In the genomic region with DNA sequence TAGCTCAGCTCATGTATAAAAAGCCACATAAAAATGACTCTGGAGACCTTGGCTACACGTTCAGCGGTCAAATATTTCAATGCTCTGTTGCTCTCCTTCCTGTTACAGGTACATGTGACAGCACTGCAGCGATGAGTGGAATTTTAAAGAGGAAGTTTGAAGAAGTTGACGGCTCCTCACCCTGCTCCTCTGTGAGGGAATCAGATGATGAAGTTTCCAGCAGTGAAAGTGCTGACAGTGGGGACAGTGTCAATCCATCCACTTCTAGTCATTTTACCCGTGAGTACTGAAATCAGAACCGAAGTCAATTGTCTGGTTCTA, we compare ENCODE assay signal across 13 cellular contexts.
A peak's percentile ranks its signal among the peaks of the same experiment; 100 is the strongest.
DNase-seq lines count a peak whose midpoint lies in the region; ATAC-seq and FAIRE-seq lines count a peak whose summit lies in the region.
"Had no signal": no experiment of that assay in that cellular context is flagged by ENCODE, and none has a peak within 500 bp of the region (broad histone marks: within the 10 kb centered on the region; RNA-seq: fewer than 3 reads in every experiment).

No MANE protein-coding gene starts in this region.

- H3K4me3 ChIP-seq in BLaER1 treated with 17β-estradiol and CSF1 and Interleukin-3, amounts not matched to agents 10 nM and 100 nM, result no peak overlapping the region
- no peak overlapping the region for H3K4me3 ChIP-seq in Karpas-422 (ENCODE audit: low read length)
- H3K4me3 ChIP-seq: left lung had no signal

- peaks cover 3 to 19% (median 11%) of the 10 kb centered on the region in 10 experiments; a peak in 16 of 20 replicates for H3K4me1 ChIP-seq in BLaER1 treated with 17β-estradiol and CSF1 and Interleukin-3, amounts not matched to agents 10 nM and 100 nM
- H3K4me1 ChIP-seq in Karpas-422 (ENCODE audit: low read length), result peaks cover 27% of the 10 kb centered on the region
- H3K4me1 ChIP-seq: left lung had no signal

- H4K20me1 ChIP-seq in BLaER1 treated with 17β-estradiol and CSF1 and Interleukin-3, amounts not matched to agents 10 nM and 100 nM, result no peaks in the 10 kb centered on the region
- H4K20me1 ChIP-seq in Karpas-422 (ENCODE audit: insufficient read depth, low read depth, low read length), result no peaks in the 10 kb centered on the region

- H3K9me2 ChIP-seq in Karpas-422 (replicated peaks; ENCODE audit: insufficient read depth, low read length), result no peaks in the 10 kb centered on the region

- 0 out of 2 replicates have a peak overlapping the region, but pooled peaks have one; percentile 30 for H2AFZ ChIP-seq in Karpas-422 (ENCODE audit: low read length)

- no peak for FAIRE-seq in HTR-8/SVneo (lab: Jason Lieb, UNC)

- peaks cover 24 to 29% (median 26%) of the 10 kb centered on the region in 11 experiments for H3K9me3 ChIP-seq in BLaER1 treated with 17β-estradiol and CSF1 and Interleukin-3, amounts not matched to agents 10 nM and 100 nM (replicated peaks in 1 of 11)
- H3K9me3 ChIP-seq in Karpas-422 (ENCODE audit: low read length), result no peaks in the 10 kb centered on the region

- peaks cover 0 to 5% (median 0%) of the 10 kb centered on the region in 11 experiments; a peak in 1 of 22 replicates for H3K36me3 ChIP-seq in BLaER1 treated with 17β-estradiol and CSF1 and Interleukin-3, amounts not matched to agents 10 nM and 100 nM
- H3K36me3 ChIP-seq in Karpas-422 (ENCODE audit: insufficient read depth, low read length), result peaks cover 22% of the 10 kb centered on the region
- H3K36me3 ChIP-seq: left lung had no signal

- peak overlapping the region in 10 of 11 experiments; percentile 16 to 81 (median 40); a peak in 17 of 22 replicates for H3K4me2 ChIP-seq in BLaER1 treated with 17β-estradiol and CSF1 and Interleukin-3, amounts not matched to agents 10 nM and 100 nM
- H3K4me2 ChIP-seq in Karpas-422 (ENCODE audit: low read depth, low read length, poor library complexity, severe bottlenecking), result peak overlapping the region; percentile 63

- no peak overlapping the region for H3K27ac ChIP-seq in BLaER1 treated with 17β-estradiol and CSF1 and Interleukin-3, amounts not matched to agents 10 nM and 100 nM
- peak overlapping the region; percentile 78 for H3K27ac ChIP-seq in Karpas-422 (ENCODE audit: low read length)
- H3K27ac ChIP-seq: left lung had no signal

- H3K27me3 ChIP-seq in BLaER1 treated with 17β-estradiol and CSF1 and Interleukin-3, amounts not matched to agents 10 nM and 100 nM, result peaks cover 0 to 4% (median 0%) of the 10 kb centered on the region in 11 experiments; a peak in 2 of 22 replicates
- no peaks in the 10 kb centered on the region for H3K27me3 ChIP-seq in Karpas-422 (ENCODE audit: low read length)
- H3K27me3 ChIP-seq: left lung had no signal

- H3K79me2 ChIP-seq in Karpas-422 (ENCODE audit: low read length), result peaks cover 27% of the 10 kb centered on the region

- peak; percentile 84 for ATAC-seq in GM19328 (IDR thresholded peaks at IDR 0.05; ENCODE audit: unreplicated experiment)
- ATAC-seq in HG02885 (IDR thresholded peaks at IDR 0.05; ENCODE audit: poor library complexity, unreplicated experiment), result peak; percentile 96
- ATAC-seq: esophagus mucosa, left lung, Panc1 had no signal

- DNase-seq in Karpas-422 (peak; percentile 84), HTR-8/SVneo (ENCODE audit: insufficient read length, low spot score) (no peak), SIG-M5 treated with dmso at 0.1 percent for 504 hours (lab: John Stamatoyannopoulos, UW; ENCODE audit: unreplicated experiment) (no peak), MV-4-11 (lab: John Stamatoyannopoulos, UW) (no peak)
- DNase-seq in stimulated activated CD4-positive, alpha-beta T cell treated with anti-CD3 and anti-CD28 coated beads, Interleukin-1b, Interleukin-23, amount 100 ng/mL, for 48 hours, result no peak
- DNase-seq: activated CD4-positive, alpha-beta T cell treated with anti-CD3 and anti-CD28 coated beads, Interleukin-2, amount 10 ng/mL, durations not matched to agents 24 days and 14 days; anterior cingulate cortex; left lung had no signal

- H3K9ac ChIP-seq in BLaER1 treated with 17β-estradiol and CSF1 and Interleukin-3, amounts not matched to agents 10 nM and 100 nM, result no peak overlapping the region
- peak overlapping the region; percentile 46 for H3K9ac ChIP-seq in Karpas-422 (ENCODE audit: low read length)
